8 cellular contexts compared by ENCODE assay signal in the genomic region with DNA sequence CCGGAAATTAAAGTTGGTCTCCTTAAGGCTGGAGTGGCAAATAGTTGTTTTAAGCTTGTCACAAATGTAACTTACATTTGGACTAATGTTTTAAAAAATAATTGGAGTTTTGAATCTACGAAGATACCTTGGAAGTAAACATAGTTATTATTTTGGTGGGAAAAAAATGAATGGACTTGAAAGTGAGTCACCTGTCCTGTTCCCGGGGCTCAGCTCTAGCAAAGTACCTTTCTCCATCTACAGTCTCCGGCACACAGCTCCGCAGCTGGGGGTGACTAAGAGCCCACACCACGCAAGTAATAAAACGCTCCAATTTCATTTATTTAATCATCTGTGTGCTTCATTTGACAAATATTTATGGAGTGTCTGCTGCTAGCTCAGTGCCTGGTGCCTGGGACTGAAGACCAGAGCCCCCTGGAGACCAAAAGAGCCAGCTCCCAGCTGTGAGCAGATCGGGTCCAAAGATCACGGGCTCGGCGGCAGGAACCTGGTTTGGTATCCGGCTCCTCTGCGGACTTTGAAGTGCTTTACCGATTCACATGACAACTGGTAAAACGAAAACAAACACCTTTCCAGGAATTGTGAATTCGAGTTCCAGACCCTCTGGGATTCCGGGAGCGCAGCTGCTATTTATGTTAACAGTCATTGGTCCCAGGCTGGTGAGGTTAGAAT. TPM values are rescaled to one million over a fixed set of nuclear protein-coding genes. Genes with fewer than 3 reads are reported as not detected.
DNase-seq lines count a peak whose midpoint lies in the region; ATAC-seq, FAIRE-seq and TF ChIP-seq lines count a peak whose summit lies in the region.

No MANE protein-coding gene starts in this region.

- no peak for TF ChIP-seq POLR2A in endothelial cell of umbilical vein (IDR thresholded peaks at IDR 0.05; ENCODE audit: low read depth, low read length)

- no peaks in the 10 kb centered on the region for H4K20me1 ChIP-seq in endothelial cell of umbilical vein (replicated peaks; ENCODE audit: control insufficient read depth, extremely low read depth, insufficient read depth, low read length)

- peak; percentile 47 for FAIRE-seq in endothelial cell of umbilical vein (lab: Jason Lieb, UNC)

- H3K79me2 ChIP-seq in endothelial cell of umbilical vein (ENCODE audit: control insufficient read depth, insufficient read depth, low read length) = no peaks in the 10 kb centered on the region

- H3K9me3 Mint-ChIP-seq in nephron progenitor cell = no peaks in the 10 kb centered on the region

- BruUV-seq in endothelial cell of umbilical vein (replicated peaks; lab: Mats Ljungman, UMichigan) = no TSS peak

- peaks cover 76 to 92% of the 10 kb centered on the region in 2 experiments for H3K27me3 ChIP-seq in endothelial cell of umbilical vein (ENCODE audit: control insufficient read depth in 2 of 2, insufficient read depth in 2 of 2, low read length in 2 of 2)

- no peaks in the 10 kb centered on the region for H3K36me3 Mint-ChIP-seq in nephron progenitor cell (ENCODE audit: low read depth)

- no peak overlapping the region for H3K27ac ChIP-seq in endothelial cell of umbilical vein (ENCODE audit: insufficient read depth, low read depth, low read length)
- no peak overlapping the region for H3K27ac ChIP-seq in caudate nucleus (ENCODE audit: low read depth, low read length)

- H3K4me3 Mint-ChIP-seq in nephron progenitor cell = peak overlapping the region; percentile 81

- peaks cover 91% of the 10 kb centered on the region for H3K27me3 Mint-ChIP-seq in nephron progenitor cell (ENCODE audit: low read depth, poor library complexity)

- H3K36me3 ChIP-seq in endothelial cell of umbilical vein (ENCODE audit: control insufficient read depth in 2 of 2, extremely low read depth in 1 of 2, insufficient read depth in 2 of 2, low read length in 2 of 2) = no peaks in the 10 kb centered on the region

- H3K9me3 ChIP-seq in endothelial cell of umbilical vein (replicated peaks; ENCODE audit: control insufficient read depth, insufficient read depth, low read length) = no peaks in the 10 kb centered on the region

- H3K4me1 Mint-ChIP-seq in nephron progenitor cell = peaks cover 78% of the 10 kb centered on the region

- H3K27ac Mint-ChIP-seq in nephron progenitor cell = no peak overlapping the region

- H3K9ac ChIP-seq in endothelial cell of umbilical vein (replicated peaks; ENCODE audit: extremely low read depth, insufficient read depth, low read length) = no peak overlapping the region

- H3K4me3 ChIP-seq in Jurkat, Clone E6-1 (ENCODE audit: low read length) = peak overlapping the region; percentile 66
- no peak overlapping the region for H3K4me3 ChIP-seq in endothelial cell of umbilical vein (replicated peaks in 1 of 3; ENCODE audit: insufficient read depth in 1 of 3, low read depth in 1 of 3, low read length in 3 of 3)

- CTCF ChIA-PET in endothelial cell of umbilical vein (lab: Charles Lee) = interaction anchor here (0.9 to 2.1 kb wide), 7 partner anchors 8 to 485 kb away, joined by 3 to 15 read pairs (median 7); no protein-coding TSS in a partner anchor

- POLR2A ChIA-PET in endothelial cell of umbilical vein (lab: Charles Lee) = interaction anchor here (0.7 kb wide), 1 partner anchor 161 kb away, joined by 3 read pairs; no protein-coding TSS in a partner anchor

- no peaks in the 10 kb centered on the region for H3K4me1 ChIP-seq in endothelial cell of umbilical vein (ENCODE audit: control insufficient read depth, extremely low read depth, insufficient read depth, low read length)

- H2AFZ ChIP-seq in endothelial cell of umbilical vein (ENCODE audit: low read depth, low read length) = no peak overlapping the region

- dilution Hi-C loops in endothelial cell of umbilical vein (cut with MboI; ENCODE audit: extremely low pct_ligation_motif_present, low sequenced_read_pairs) = no loop called here

- no peak for ATAC-seq in GM21526 (IDR thresholded peaks at IDR 0.05; ENCODE audit: low FRiP score, unreplicated experiment)

- H3K4me2 ChIP-seq in endothelial cell of umbilical vein (ENCODE audit: insufficient read depth, low read length) = peak overlapping the region; percentile 55

- TF ChIP-seq CTCF in endothelial cell of umbilical vein (IDR thresholded peaks at IDR 0.05; ENCODE audit: extremely low read depth in 1 of 2, insufficient read depth in 1 of 2, low read depth in 1 of 2, low read length in 2 of 2) (peak in 1 of 2 donors; percentile 19), nephron progenitor cell (IDR thresholded peaks at IDR 0.05) (peak; percentile 14)

- intact Hi-C loops in endothelial cell of umbilical vein (cut with micrococcal nuclease) = no loop called here

- DNase-seq in DMS53 (lab: John Stamatoyannopoulos, UW) = peak; percentile 96
- peak; percentile 37 for DNase-seq in Jurkat, Clone E6-1 (ENCODE audit: low read depth, low spot score)
- peak; percentile 37 for DNase-seq in T1000 (lab: John Stamatoyannopoulos, UW)
- DNase-seq in endothelial cell of umbilical vein (ENCODE audit: low read depth, low spot score) = peak; percentile 26
- peak; percentile 60 for DNase-seq in nephron progenitor cell
- no peak for DNase-seq in caudate nucleus (lab: John Stamatoyannopoulos, UW)
- no peak for DNase-seq in stimulated activated CD4-positive, alpha-beta T cell treated with anti-CD3 and anti-CD28 coated beads, Interleukin-4, amount 100 ng/mL, for 24 hours

- H3K9me1 ChIP-seq in endothelial cell of umbilical vein (replicated peaks; ENCODE audit: control insufficient read depth, extremely low read depth, insufficient read depth, low read length) = no peaks in the 10 kb centered on the region

TF ChIP-seq in endothelial cell of umbilical vein, 7 proteins besides CTCF, POLR2A, EP300 and RAD21:
- TF ChIP-seq FOS (IDR thresholded peaks at IDR 0.05; ENCODE audit: borderline replicate concordance, insufficient read depth, low read length) = no peak
- TF ChIP-seq, protein P1, sequence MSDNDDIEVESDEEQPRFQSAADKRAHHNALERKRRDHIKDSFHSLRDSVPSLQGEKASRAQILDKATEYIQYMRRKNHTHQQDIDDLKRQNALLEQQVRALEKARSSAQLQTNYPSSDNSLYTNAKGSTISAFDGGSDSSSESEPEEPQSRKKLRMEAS (IDR thresholded peaks at IDR 0.05; ENCODE audit: insufficient read depth, insufficient read length) = no peak
- peak; percentile 23 for TF ChIP-seq EZH2 (IDR thresholded peaks at IDR 0.05; ENCODE audit: borderline replicate concordance, low read depth, low read length, severe bottlenecking)
- TF ChIP-seq POLR2AphosphoS5 (IDR thresholded peaks at IDR 0.05; ENCODE audit: insufficient read depth, low read depth, low read length) = no peak

RNA-seq across cellular contexts. Expression of a gene that starts 1.7 kb away (rescaled TPM):
- polyA plus RNA-seq in Jurkat, Clone E6-1 (2012; ENCODE audit: insufficient read depth, insufficient read length) = 3.5 TPM
- total RNA-seq in endothelial cell of umbilical vein = not detected in 2 replicates
- not detected in 2 replicates for polyA plus RNA-seq in endothelial cell of umbilical vein
- polyA plus RNA-seq in endothelial cell of umbilical vein (2011; cell fraction: cytosol; rRNA removed) = not detected in 2 replicates
- 0.04 TPM in 1 of 2 replicates, not detected in the other for polyA plus RNA-seq in endothelial cell of umbilical vein (2011; cell fraction: nucleus; rRNA removed)
- not detected in 2 replicates for polyA plus RNA-seq in endothelial cell of umbilical vein (2012)
- polyA minus RNA-seq in endothelial cell of umbilical vein = not detected in 2 replicates
- 0.41 TPM for polyA minus RNA-seq in endothelial cell of umbilical vein (2011; cell fraction: cytosol; rRNA and poly(A)+ RNA removed)
- not detected in 2 replicates for polyA minus RNA-seq in endothelial cell of umbilical vein (2011; cell fraction: nucleus; rRNA and poly(A)+ RNA removed)

Comparison
In these comparisons a context has a peak if more than half of its experiments do, and no peak if none do; other contexts are left out.
1. DNase-seq: peak in DMS53 (single experiment), Jurkat, Clone E6-1 (single experiment), T1000 (single experiment), endothelial cell of umbilical vein (single experiment) and nephron progenitor cell (single experiment); none in caudate nucleus (0 of 61) and stimulated activated CD4-positive, alpha-beta T cell treated with anti-CD3 and anti-CD28 coated beads, Interleukin-4, amount 100 ng/mL, for 24 hours (single experiment).